In the genomic region with DNA sequence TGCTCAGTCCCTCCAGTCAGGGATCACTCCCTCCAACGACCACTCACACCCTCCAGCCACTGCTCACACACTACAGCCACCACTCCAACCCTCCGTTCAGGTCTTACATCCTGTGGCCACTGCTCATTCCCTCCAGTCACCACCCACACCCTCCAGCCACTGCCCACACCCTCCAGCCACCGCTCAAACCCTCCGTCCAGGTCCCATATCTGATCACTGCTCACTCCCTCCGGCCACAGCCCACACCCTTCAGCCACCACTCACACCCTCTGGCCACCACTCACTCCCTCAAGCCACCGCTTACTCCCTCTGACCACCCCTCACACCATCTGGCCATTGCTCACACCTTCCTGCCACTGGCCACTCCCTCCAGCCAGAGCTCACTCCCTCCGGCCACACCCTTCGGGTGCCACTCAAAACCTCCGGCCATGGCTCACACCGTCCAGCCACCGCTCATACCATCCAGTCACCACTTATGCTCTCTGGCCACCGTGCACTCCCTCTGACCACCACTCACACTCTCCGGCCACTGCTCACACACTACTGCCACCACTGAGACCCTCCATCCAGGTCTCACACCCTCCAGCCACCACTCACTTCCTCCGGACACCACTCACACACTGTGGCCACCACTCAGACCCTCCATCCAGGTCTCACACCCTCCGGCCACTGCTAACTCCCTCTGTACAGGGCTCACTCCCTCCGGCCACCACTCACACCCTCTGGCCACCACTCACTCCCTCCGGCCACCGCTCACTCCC, we compare ENCODE assay signal across 1 cellular context.
TF ChIP-seq lines count a peak whose summit lies in the region.

No MANE protein-coding gene starts in this region.

TF ChIP-seq in HEK293T, 16 proteins besides CTCF, POLR2A, EP300 and RAD21 (continued from another document):
- TF ChIP-seq ARNT (IDR thresholded peaks at IDR 0.05) (no peak), L3MBTL2 (conservative IDR thresholded peaks at IDR 0.05) (no peak)
- TF ChIP-seq, protein P1, sequence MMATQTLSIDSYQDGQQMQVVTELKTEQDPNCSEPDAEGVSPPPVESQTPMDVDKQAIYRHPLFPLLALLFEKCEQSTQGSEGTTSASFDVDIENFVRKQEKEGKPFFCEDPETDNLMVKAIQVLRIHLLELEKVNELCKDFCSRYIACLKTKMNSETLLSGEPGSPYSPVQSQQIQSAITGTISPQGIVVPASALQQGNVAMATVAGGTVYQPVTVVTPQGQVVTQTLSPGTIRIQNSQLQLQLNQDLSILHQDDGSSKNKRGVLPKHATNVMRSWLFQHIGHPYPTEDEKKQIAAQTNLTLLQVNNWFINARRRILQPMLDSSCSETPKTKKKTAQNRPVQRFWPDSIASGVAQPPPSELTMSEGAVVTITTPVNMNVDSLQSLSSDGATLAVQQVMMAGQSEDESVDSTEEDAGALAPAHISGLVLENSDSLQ (IDR thresholded peaks at IDR 0.05), result no peak
